20 cellular contexts compared by ENCODE assay signal in the genomic region with DNA sequence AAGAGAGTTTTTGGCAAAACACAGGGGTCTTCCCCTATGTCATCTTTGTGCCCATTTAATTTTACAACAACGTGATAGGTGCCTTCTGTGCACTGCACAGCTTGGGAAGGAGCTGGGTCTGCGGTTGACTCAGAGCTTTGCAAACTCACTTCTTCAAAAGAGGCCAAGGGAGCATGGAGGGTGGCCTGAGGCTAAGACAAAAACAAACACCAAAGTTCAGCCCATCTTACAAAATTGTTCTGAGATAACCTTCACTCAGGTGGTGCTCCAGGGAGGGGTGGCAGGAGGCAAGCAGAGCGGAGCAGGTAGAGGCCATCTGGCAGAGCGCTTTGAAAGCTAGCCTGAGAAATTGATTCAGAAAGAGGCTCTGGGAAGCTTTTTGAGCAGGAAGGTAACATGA. TPM values are rescaled to one million over a fixed set of nuclear protein-coding genes. Genes with fewer than 3 reads are reported as not detected.
DNase-seq lines count a peak whose midpoint lies in the region; ATAC-seq and TF ChIP-seq lines count a peak whose summit lies in the region.
"Had no signal": no experiment of that assay in that cellular context is flagged by ENCODE, and none has a peak within 500 bp of the region (broad histone marks: within the 10 kb centered on the region; RNA-seq: fewer than 3 reads in every experiment).

No MANE protein-coding gene starts in this region.

- peak overlapping the region; percentile 81 to 90 for H3K27ac ChIP-seq in liver (ENCODE audit: low read depth in 1 of 2, low read length in 2 of 2)
- H3K27ac ChIP-seq: 22Rv1, BLaER1, C4-2B, GM23248 had no signal

- peaks cover 10 to 33% (median 22%) of the 10 kb centered on the region in 4 donors for H3K4me1 ChIP-seq in liver (ENCODE audit: control insufficient read depth in 4 of 4, insufficient read depth in 4 of 4, low read length in 3 of 4)
- H3K4me1 ChIP-seq: BLaER1 had no signal

- no peak for ATAC-seq in stimulated activated naive CD8-positive, alpha-beta T cell treated with anti-CD3 and anti-CD28 coated beads, Interleukin-15, amount 100 ng/mL, for 72 hours
- ATAC-seq: CD8-positive, alpha-beta T cell had no signal

- H3K36me3 Mint-ChIP-seq in chondrocyte (ENCODE audit: low read depth) = no peaks in the 10 kb centered on the region
- H3K36me3 Mint-ChIP-seq: CD4-positive, CD25-positive, alpha-beta regulatory T cell; CD8-positive, alpha-beta T cell had no signal

- H3K27me3 Mint-ChIP-seq in stimulated activated naive CD8-positive, alpha-beta T cell treated with anti-CD3 and anti-CD28 coated beads, Interleukin-15, amount 100 ng/mL, for 72 hours = peaks cover 40% of the 10 kb centered on the region
- H3K27me3 Mint-ChIP-seq in chondrocyte (ENCODE audit: low read depth) = no peaks in the 10 kb centered on the region

- H3K36me3 ChIP-seq in liver (ENCODE audit: control insufficient read depth in 4 of 4, insufficient read depth in 3 of 4, low read depth in 1 of 4, low read length in 3 of 4) = no peaks in the 10 kb centered on the region
- H3K36me3 ChIP-seq: BLaER1 had no signal

- no peaks in the 10 kb centered on the region for H3K9me3 ChIP-seq in liver (ENCODE audit: control insufficient read depth in 4 of 4, low read length in 3 of 4)
- H3K9me3 ChIP-seq: BLaER1 had no signal

- peak overlapping the region in 1 of 3 donors; percentile 12 for H3K4me3 ChIP-seq in liver (ENCODE audit: low read depth in 1 of 3, low read length in 3 of 3)
- H3K4me3 ChIP-seq: BLaER1, GM23248 had no signal

- H3K27ac Mint-ChIP-seq in stimulated activated naive CD8-positive, alpha-beta T cell treated with anti-CD3 and anti-CD28 coated beads, Interleukin-15, amount 100 ng/mL, for 72 hours = no peak overlapping the region
- no peak overlapping the region for H3K27ac Mint-ChIP-seq in chondrocyte (ENCODE audit: unreplicated experiment)
- H3K27ac Mint-ChIP-seq: B cell; CD4-positive, CD25-positive, alpha-beta regulatory T cell; CD8-positive, alpha-beta T cell had no signal

- H3K9ac ChIP-seq in liver (ENCODE audit: low read depth in 1 of 2, low read length in 2 of 2) = no peak overlapping the region
- H3K9ac ChIP-seq: BLaER1, GM23248 had no signal

- no peaks in the 10 kb centered on the region for H3K9me3 Mint-ChIP-seq in stimulated activated naive CD8-positive, alpha-beta T cell treated with anti-CD3 and anti-CD28 coated beads, Interleukin-15, amount 100 ng/mL, for 72 hours
- H3K9me3 Mint-ChIP-seq in chondrocyte (ENCODE audit: low read depth) = no peaks in the 10 kb centered on the region
- H3K9me3 Mint-ChIP-seq: CD8-positive, alpha-beta T cell had no signal

- H3K4me1 Mint-ChIP-seq in stimulated activated naive CD8-positive, alpha-beta T cell treated with anti-CD3 and anti-CD28 coated beads, Interleukin-15, amount 100 ng/mL, for 72 hours = no peaks in the 10 kb centered on the region
- no peaks in the 10 kb centered on the region for H3K4me1 Mint-ChIP-seq in chondrocyte (ENCODE audit: low read depth)
- H3K4me1 Mint-ChIP-seq: B cell; CD4-positive, CD25-positive, alpha-beta regulatory T cell had no signal

- no peaks in the 10 kb centered on the region for H3K27me3 ChIP-seq in liver (ENCODE audit: control insufficient read depth in 4 of 4, insufficient read depth in 4 of 4, low read length in 3 of 4)
- H3K27me3 ChIP-seq: BLaER1 had no signal

- 47% methylated on average over 4 of the region's 4 CpGs for WGBS in liver

- TF ChIP-seq CTCF in liver (IDR thresholded peaks at IDR 0.05; ENCODE audit: low read depth, low read length, missing input control) = no peak
- TF ChIP-seq CTCF in chondrocyte (IDR thresholded peaks at IDR 0.05) = no peak

- TF ChIP-seq RAD21 in liver (IDR thresholded peaks at IDR 0.05) = no peak

- peak; percentile 19 for DNase-seq in NCI-H2171 (lab: John Stamatoyannopoulos, UW)
- DNase-seq in NCI-H2171 treated with DMSO at 0.1 percent for 48 hours (lab: John Stamatoyannopoulos, UW) = no peak
- peak; percentile 55 for DNase-seq in islet precursor cell
- no peak for DNase-seq in NK-92 treated with Interleukin-12 subunit alpha and Interleukin-12 subunit beta, amount 100 ng/mL, for 24 hours (lab: John Stamatoyannopoulos, UW)
- DNase-seq in stimulated activated naive CD8-positive, alpha-beta T cell treated with anti-CD3 and anti-CD28 coated beads, Interleukin-15, amount 100 ng/mL, for 72 hours = no peak
- no peak for DNase-seq in chondrocyte (ENCODE audit: low spot score)
- DNase-seq: CD4-positive, CD25-positive, alpha-beta regulatory T cell; CD8-positive, alpha-beta T cell; DMS 273 treated with DMSO at 0.1 percent for 48 hours; DMS79; EL; GF-D8; GM23248; H7; HCEC 1CT had no signal

- H3K4me3 Mint-ChIP-seq in stimulated activated naive CD8-positive, alpha-beta T cell treated with anti-CD3 and anti-CD28 coated beads, Interleukin-15, amount 100 ng/mL, for 72 hours = no peak overlapping the region
- no peak overlapping the region for H3K4me3 Mint-ChIP-seq in chondrocyte (ENCODE audit: unreplicated experiment)
- H3K4me3 Mint-ChIP-seq: B cell; CD4-positive, CD25-positive, alpha-beta regulatory T cell; CD8-positive, alpha-beta T cell had no signal

TF ChIP-seq in liver, 16 proteins besides CTCF, POLR2A, EP300 and RAD21:
- TF ChIP-seq FOXA1 (IDR thresholded peaks at IDR 0.05) = no peak
- TF ChIP-seq, protein P1, sequence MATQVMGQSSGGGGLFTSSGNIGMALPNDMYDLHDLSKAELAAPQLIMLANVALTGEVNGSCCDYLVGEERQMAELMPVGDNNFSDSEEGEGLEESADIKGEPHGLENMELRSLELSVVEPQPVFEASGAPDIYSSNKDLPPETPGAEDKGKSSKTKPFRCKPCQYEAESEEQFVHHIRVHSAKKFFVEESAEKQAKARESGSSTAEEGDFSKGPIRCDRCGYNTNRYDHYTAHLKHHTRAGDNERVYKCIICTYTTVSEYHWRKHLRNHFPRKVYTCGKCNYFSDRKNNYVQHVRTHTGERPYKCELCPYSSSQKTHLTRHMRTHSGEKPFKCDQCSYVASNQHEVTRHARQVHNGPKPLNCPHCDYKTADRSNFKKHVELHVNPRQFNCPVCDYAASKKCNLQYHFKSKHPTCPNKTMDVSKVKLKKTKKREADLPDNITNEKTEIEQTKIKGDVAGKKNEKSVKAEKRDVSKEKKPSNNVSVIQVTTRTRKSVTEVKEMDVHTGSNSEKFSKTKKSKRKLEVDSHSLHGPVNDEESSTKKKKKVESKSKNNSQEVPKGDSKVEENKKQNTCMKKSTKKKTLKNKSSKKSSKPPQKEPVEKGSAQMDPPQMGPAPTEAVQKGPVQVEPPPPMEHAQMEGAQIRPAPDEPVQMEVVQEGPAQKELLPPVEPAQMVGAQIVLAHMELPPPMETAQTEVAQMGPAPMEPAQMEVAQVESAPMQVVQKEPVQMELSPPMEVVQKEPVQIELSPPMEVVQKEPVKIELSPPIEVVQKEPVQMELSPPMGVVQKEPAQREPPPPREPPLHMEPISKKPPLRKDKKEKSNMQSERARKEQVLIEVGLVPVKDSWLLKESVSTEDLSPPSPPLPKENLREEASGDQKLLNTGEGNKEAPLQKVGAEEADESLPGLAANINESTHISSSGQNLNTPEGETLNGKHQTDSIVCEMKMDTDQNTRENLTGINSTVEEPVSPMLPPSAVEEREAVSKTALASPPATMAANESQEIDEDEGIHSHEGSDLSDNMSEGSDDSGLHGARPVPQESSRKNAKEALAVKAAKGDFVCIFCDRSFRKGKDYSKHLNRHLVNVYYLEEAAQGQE (IDR thresholded peaks at IDR 0.05) = no peak
- TF ChIP-seq HNF4A (conservative IDR thresholded peaks at IDR 0.05) = peak; percentile 72 to 77
- TF ChIP-seq EGR1 (IDR thresholded peaks at IDR 0.05; ENCODE audit: low read depth in 2 of 2) = no peak
- TF ChIP-seq, protein P2, sequence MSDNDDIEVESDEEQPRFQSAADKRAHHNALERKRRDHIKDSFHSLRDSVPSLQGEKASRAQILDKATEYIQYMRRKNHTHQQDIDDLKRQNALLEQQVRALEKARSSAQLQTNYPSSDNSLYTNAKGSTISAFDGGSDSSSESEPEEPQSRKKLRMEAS (IDR thresholded peaks at IDR 0.05) = no peak
- TF ChIP-seq RXRA (IDR thresholded peaks at IDR 0.05) = peak; percentile 84 to 90
- TF ChIP-seq, protein P3, sequence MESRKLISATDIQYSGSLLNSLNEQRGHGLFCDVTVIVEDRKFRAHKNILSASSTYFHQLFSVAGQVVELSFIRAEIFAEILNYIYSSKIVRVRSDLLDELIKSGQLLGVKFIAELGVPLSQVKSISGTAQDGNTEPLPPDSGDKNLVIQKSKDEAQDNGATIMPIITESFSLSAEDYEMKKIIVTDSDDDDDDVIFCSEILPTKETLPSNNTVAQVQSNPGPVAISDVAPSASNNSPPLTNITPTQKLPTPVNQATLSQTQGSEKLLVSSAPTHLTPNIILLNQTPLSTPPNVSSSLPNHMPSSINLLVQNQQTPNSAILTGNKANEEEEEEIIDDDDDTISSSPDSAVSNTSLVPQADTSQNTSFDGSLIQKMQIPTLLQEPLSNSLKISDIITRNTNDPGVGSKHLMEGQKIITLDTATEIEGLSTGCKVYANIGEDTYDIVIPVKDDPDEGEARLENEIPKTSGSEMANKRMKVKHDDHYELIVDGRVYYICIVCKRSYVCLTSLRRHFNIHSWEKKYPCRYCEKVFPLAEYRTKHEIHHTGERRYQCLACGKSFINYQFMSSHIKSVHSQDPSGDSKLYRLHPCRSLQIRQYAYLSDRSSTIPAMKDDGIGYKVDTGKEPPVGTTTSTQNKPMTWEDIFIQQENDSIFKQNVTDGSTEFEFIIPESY (IDR thresholded peaks at IDR 0.05) = no peak
- no peak for TF ChIP-seq GABPA (IDR thresholded peaks at IDR 0.05 in 1 of 2, conservative IDR thresholded peaks at IDR 0.05 in 1 of 2)
- no peak for TF ChIP-seq SP1 (IDR thresholded peaks at IDR 0.05)
- TF ChIP-seq YY1 (IDR thresholded peaks at IDR 0.05) = no peak
- TF ChIP-seq, protein P4, sequence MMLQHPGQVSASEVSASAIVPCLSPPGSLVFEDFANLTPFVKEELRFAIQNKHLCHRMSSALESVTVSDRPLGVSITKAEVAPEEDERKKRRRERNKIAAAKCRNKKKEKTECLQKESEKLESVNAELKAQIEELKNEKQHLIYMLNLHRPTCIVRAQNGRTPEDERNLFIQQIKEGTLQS (IDR thresholded peaks at IDR 0.05) = no peak
- peak; percentile 53 for TF ChIP-seq HNF4G (IDR thresholded peaks at IDR 0.05)
- TF ChIP-seq FOXA2 (IDR thresholded peaks at IDR 0.05) = no peak
- TF ChIP-seq TAF1 (conservative IDR thresholded peaks at IDR 0.05) = no peak
- peak in 1 of 2 donors; percentile 46 for TF ChIP-seq JUND (IDR thresholded peaks at IDR 0.05)
- TF ChIP-seq NR2F2 (IDR thresholded peaks at IDR 0.05) = no peak

RNA-seq across cellular contexts. Expression of a gene that starts 9.8 kb away (rescaled TPM):
- total RNA-seq in liver = 10 to 100 TPM in 1 of 2 donors, 1 to 10 TPM in 1; 8.5 to 16.9 TPM
- polyA plus RNA-seq in liver = 1 to 10 TPM; 7.0 to 9.8 TPM
- 13.2 to 14.7 TPM (median 14.2 TPM) in 3 replicates for total RNA-seq in chondrocyte

RNA-seq across cellular contexts. Expression of a gene that starts 10.2 kb away (rescaled TPM):
- total RNA-seq in liver (10 to 100 TPM; 19.8 to 35.9 TPM), chondrocyte (80.9 to 90.9 TPM (median 86.1 TPM) in 3 replicates)
- 10 to 100 TPM; 19.6 to 20.5 TPM for polyA plus RNA-seq in liver
- total RNA-seq: B cell had no signal

Comparison
In these comparisons a context has a peak if more than half of its experiments do, and no peak if none do; other contexts are left out.
1. DNase-seq: peak in NCI-H2171 (single experiment) and islet precursor cell (single experiment); none in NCI-H2171 treated with DMSO at 0.1 percent for 48 hours (single experiment), NK-92 treated with Interleukin-12 subunit alpha and Interleukin-12 subunit beta, amount 100 ng/mL, for 24 hours (single experiment), stimulated activated naive CD8-positive, alpha-beta T cell treated with anti-CD3 and anti-CD28 coated beads, Interleukin-15, amount 100 ng/mL, for 72 hours (0 of 2) and chondrocyte (single experiment).